ENCODE assay signal across 8 cellular contexts in genomic region chr14:104826858-104827172, GRCh38. TPM values are rescaled to one million over a fixed set of nuclear protein-coding genes. Genes with fewer than 3 reads are reported as not detected.
A peak's percentile ranks its signal among the peaks of the same experiment; 100 is the strongest.
DNase-seq lines count a peak whose midpoint lies in the region; ATAC-seq and TF ChIP-seq lines count a peak whose summit lies in the region.

No MANE protein-coding gene starts in this region.

- no peak overlapping the region for H3K27ac Mint-ChIP-seq in activated T-cell treated with anti-CD3 and anti-CD28 coated beads, Interleukin-2, amount 50 U/mL, for 24 hours

- H3K27me3 Mint-ChIP-seq in activated T-cell treated with anti-CD3 and anti-CD28 coated beads, Interleukin-2, amount 50 U/mL, for 24 hours: peaks cover 23% of the 10 kb centered on the region

- H3K27me3 ChIP-seq in body of pancreas: no peaks in the 10 kb centered on the region
- H3K27me3 ChIP-seq in lower lobe of right lung (ENCODE audit: low read depth): no peaks in the 10 kb centered on the region
- H3K27me3 ChIP-seq in tibial artery: no peaks in the 10 kb centered on the region

- WGBS in body of pancreas, 2 donors: 1 to 5% methylated on average over 14 of the region's 27 CpGs

- H3K4me3 ChIP-seq in body of pancreas (peak overlapping the region; percentile 1 to 4), lower lobe of right lung (peak overlapping the region; percentile 72), tibial artery (peak overlapping the region; percentile 51 to 63)

- DNase-seq in activated T-cell treated with anti-CD3 and anti-CD28 coated beads, Interleukin-2, amount 50 U/mL, for 24 hours: no peak
- DNase-seq in activated T-cell treated with anti-CD3 and anti-CD28 coated beads for 4 hours: no peak
- DNase-seq in body of pancreas: no peak
- no peak for DNase-seq in lower lobe of right lung
- DNase-seq in tibial artery: no peak
- DNase-seq in SW 1271 (lab: John Stamatoyannopoulos, UW): no peak
- DNase-seq in SW480 (ENCODE audit: low spot score): no peak
- DNase-seq in NCI-H2107 (lab: John Stamatoyannopoulos, UW): no peak

- TF ChIP-seq POLR2A in body of pancreas (IDR thresholded peaks at IDR 0.05): no peak

- H3K27ac ChIP-seq in body of pancreas (peak overlapping the region in 3 of 4 donors; percentile 4 to 38 (median 32)), lower lobe of right lung (no peak overlapping the region), tibial artery (peak overlapping the region in 1 of 2 donors; percentile 30)

- peaks cover 19% of the 10 kb centered on the region for H3K4me1 Mint-ChIP-seq in activated T-cell treated with anti-CD3 and anti-CD28 coated beads, Interleukin-2, amount 50 U/mL, for 24 hours (ENCODE audit: low read depth)

- no peaks in the 10 kb centered on the region for H3K36me3 ChIP-seq in body of pancreas (replicated peaks in 1 of 2; ENCODE audit: insufficient read depth in 1 of 2, low read depth in 2 of 2)
- H3K36me3 ChIP-seq in lower lobe of right lung: no peaks in the 10 kb centered on the region
- no peaks in the 10 kb centered on the region for H3K36me3 ChIP-seq in tibial artery

- H3K9me3 ChIP-seq in body of pancreas (no peaks in the 10 kb centered on the region), lower lobe of right lung (no peaks in the 10 kb centered on the region), tibial artery (no peaks in the 10 kb centered on the region)

- peaks cover 17% of the 10 kb centered on the region for H3K4me1 ChIP-seq in body of pancreas
- H3K4me1 ChIP-seq in lower lobe of right lung: peaks cover 24% of the 10 kb centered on the region
- peaks cover 0 to 23% (median 20%) of the 10 kb centered on the region in 4 donors for H3K4me1 ChIP-seq in tibial artery

- ATAC-seq in body of pancreas: no peak
- no peak for ATAC-seq in lower lobe of right lung

- H3K36me3 Mint-ChIP-seq in activated T-cell treated with anti-CD3 and anti-CD28 coated beads, Interleukin-2, amount 50 U/mL, for 24 hours (ENCODE audit: low read depth): no peaks in the 10 kb centered on the region

- intact Hi-C loops in body of pancreas (cut with DNase I): no loop called here
- intact Hi-C loops in lower lobe of right lung (cut with DNase I): no loop called here
- intact Hi-C loops in tibial artery (cut with DNase I; ENCODE audit: low total_unique reads): loop anchor here (10.0 kb wide), 1 partner anchor 172 kb away; no protein-coding TSS in a partner anchor

- peak overlapping the region; percentile 71 for H3K4me3 Mint-ChIP-seq in activated T-cell treated with anti-CD3 and anti-CD28 coated beads, Interleukin-2, amount 50 U/mL, for 24 hours

- peaks cover 6% of the 10 kb centered on the region for H3K9me3 Mint-ChIP-seq in activated T-cell treated with anti-CD3 and anti-CD28 coated beads, Interleukin-2, amount 50 U/mL, for 24 hours

- TF ChIP-seq CTCF in body of pancreas (IDR thresholded peaks at IDR 0.05) (no peak), lower lobe of right lung (IDR thresholded peaks at IDR 0.05) (no peak), tibial artery (IDR thresholded peaks at IDR 0.05) (no peak)

RNA-seq across cellular contexts. Expression of gene ZBTB42, which starts 25.9 kb away (rescaled TPM):
- 10 to 100 TPM; 10.6 to 21.8 TPM for total RNA-seq in body of pancreas
- total RNA-seq in lower lobe of right lung: 13.1 TPM

RNA-seq across cellular contexts. Expression of gene AKT1, which starts 31.3 kb away (rescaled TPM):
- total RNA-seq in body of pancreas (100 to 1,000 TPM in 1 of 2 donors, 10 to 100 TPM in 1; 74.2 to 151 TPM), lower lobe of right lung (154 TPM)

RNA-seq across cellular contexts. Expression of gene CEP170B, which starts 38.3 kb away (rescaled TPM):
- total RNA-seq in body of pancreas: 10 to 100 TPM; 23.6 to 41.9 TPM
- total RNA-seq in lower lobe of right lung: 24.7 TPM

Comparison
In these comparisons a context has a peak if more than half of its experiments do, and no peak if none do; other contexts are left out.
1. H3K4me3 ChIP-seq: peak in every context shown above with its lines; median percentile 72 in lower lobe of right lung; 57 in tibial artery; 2 in body of pancreas.